In the genomic region with DNA sequence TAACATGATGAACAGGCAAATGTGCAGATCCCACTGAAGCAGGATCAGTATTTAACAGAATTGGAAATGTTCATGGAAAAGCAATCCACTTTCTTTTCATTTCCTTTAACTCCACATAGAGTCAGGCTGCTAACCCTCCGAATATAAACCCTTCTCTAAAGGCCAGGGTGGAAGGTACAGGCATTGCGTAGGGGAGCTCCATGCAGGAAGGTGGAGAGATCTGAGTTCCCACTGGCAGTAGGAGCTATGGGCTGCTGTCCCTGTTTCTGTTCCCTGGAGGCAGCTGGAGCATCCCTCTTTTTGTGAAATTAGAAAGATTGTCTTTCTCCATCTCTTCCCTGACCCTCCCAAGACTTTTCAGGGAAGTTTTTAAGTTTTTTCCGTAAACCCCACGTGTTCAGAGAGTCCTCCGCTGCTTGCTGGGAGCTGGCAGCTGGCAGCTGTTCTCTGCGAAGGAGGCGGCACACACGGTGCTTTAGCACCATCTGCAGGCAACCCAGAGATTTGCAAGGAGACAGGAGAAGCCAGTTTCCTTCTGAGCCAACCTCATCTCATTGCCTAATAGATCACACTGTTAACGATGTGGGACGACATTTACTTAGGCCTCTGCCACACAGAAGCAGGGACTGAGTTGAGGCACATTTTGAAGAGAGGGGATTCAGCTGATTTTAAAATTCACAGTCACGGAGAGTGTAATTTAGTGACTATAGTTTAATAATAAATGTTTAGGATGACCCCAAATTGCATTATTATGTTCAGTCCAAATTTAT, we compare ENCODE assay signal across 1 cellular context.
TF ChIP-seq lines count a peak whose summit lies in the region.

No MANE protein-coding gene starts in this region.

TF ChIP-seq in SK-N-SH, 30 proteins besides CTCF, POLR2A, EP300 and RAD21 (continued from another document):
- TF ChIP-seq, protein P1, sequence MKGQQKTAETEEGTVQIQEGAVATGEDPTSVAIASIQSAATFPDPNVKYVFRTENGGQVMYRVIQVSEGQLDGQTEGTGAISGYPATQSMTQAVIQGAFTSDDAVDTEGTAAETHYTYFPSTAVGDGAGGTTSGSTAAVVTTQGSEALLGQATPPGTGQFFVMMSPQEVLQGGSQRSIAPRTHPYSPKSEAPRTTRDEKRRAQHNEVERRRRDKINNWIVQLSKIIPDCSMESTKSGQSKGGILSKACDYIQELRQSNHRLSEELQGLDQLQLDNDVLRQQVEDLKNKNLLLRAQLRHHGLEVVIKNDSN (IDR thresholded peaks at IDR 0.05; ENCODE audit: borderline replicate concordance, low read depth): peak; percentile 65; the same call in 1 of the 2 replicates
- TF ChIP-seq TAF1 (IDR thresholded peaks at IDR 0.05; ENCODE audit: borderline replicate concordance, low read depth, low read length): peak; percentile 44; the same call in 1 of the 2 replicates
- no peak for TF ChIP-seq GATA2 (CRISPR knock-in tag; IDR thresholded peaks at IDR 0.05)
- no peak for TF ChIP-seq RXRA (IDR thresholded peaks at IDR 0.05; ENCODE audit: borderline replicate concordance, low read depth)
- TF ChIP-seq, protein P2, sequence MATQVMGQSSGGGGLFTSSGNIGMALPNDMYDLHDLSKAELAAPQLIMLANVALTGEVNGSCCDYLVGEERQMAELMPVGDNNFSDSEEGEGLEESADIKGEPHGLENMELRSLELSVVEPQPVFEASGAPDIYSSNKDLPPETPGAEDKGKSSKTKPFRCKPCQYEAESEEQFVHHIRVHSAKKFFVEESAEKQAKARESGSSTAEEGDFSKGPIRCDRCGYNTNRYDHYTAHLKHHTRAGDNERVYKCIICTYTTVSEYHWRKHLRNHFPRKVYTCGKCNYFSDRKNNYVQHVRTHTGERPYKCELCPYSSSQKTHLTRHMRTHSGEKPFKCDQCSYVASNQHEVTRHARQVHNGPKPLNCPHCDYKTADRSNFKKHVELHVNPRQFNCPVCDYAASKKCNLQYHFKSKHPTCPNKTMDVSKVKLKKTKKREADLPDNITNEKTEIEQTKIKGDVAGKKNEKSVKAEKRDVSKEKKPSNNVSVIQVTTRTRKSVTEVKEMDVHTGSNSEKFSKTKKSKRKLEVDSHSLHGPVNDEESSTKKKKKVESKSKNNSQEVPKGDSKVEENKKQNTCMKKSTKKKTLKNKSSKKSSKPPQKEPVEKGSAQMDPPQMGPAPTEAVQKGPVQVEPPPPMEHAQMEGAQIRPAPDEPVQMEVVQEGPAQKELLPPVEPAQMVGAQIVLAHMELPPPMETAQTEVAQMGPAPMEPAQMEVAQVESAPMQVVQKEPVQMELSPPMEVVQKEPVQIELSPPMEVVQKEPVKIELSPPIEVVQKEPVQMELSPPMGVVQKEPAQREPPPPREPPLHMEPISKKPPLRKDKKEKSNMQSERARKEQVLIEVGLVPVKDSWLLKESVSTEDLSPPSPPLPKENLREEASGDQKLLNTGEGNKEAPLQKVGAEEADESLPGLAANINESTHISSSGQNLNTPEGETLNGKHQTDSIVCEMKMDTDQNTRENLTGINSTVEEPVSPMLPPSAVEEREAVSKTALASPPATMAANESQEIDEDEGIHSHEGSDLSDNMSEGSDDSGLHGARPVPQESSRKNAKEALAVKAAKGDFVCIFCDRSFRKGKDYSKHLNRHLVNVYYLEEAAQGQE (IDR thresholded peaks at IDR 0.05; ENCODE audit: low read depth, low read length): no peak
- no peak for TF ChIP-seq GABPA (IDR thresholded peaks at IDR 0.05; ENCODE audit: low read depth)
- TF ChIP-seq SMC3 (IDR thresholded peaks at IDR 0.05; ENCODE audit: low read depth, low read length): peak; percentile 91
- TF ChIP-seq, protein P3, sequence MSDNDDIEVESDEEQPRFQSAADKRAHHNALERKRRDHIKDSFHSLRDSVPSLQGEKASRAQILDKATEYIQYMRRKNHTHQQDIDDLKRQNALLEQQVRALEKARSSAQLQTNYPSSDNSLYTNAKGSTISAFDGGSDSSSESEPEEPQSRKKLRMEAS (IDR thresholded peaks at IDR 0.05; ENCODE audit: low read depth): peak; percentile 95
- peak; percentile 60; the same call in 1 of the 2 replicates for TF ChIP-seq NFIC (IDR thresholded peaks at IDR 0.05; ENCODE audit: borderline replicate concordance)
- no peak for TF ChIP-seq EZH2phosphoT487 (IDR thresholded peaks at IDR 0.05; ENCODE audit: borderline replicate concordance, low read depth)
- no peak for TF ChIP-seq RFX5 (IDR thresholded peaks at IDR 0.05; ENCODE audit: low read length)
- 0 out of 2 replicates have a peak, but pooled peaks have one; percentile 15 for TF ChIP-seq SIN3A (IDR thresholded peaks at IDR 0.05; ENCODE audit: borderline replicate concordance, low read depth, low read length)
- TF ChIP-seq, protein P4, sequence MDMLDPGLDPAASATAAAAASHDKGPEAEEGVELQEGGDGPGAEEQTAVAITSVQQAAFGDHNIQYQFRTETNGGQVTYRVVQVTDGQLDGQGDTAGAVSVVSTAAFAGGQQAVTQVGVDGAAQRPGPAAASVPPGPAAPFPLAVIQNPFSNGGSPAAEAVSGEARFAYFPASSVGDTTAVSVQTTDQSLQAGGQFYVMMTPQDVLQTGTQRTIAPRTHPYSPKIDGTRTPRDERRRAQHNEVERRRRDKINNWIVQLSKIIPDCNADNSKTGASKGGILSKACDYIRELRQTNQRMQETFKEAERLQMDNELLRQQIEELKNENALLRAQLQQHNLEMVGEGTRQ (IDR thresholded peaks at IDR 0.05; ENCODE audit: borderline replicate concordance, low read depth, low read length): no peak
